Comparison of ENCODE assay signal across 17 cellular contexts in genomic region chr11:69437001-69437875, GRCh38. TPM values are rescaled to one million over a fixed set of nuclear protein-coding genes. Genes with fewer than 3 reads are reported as not detected.
DNase-seq lines count a peak whose midpoint lies in the region; ATAC-seq, FAIRE-seq and TF ChIP-seq lines count a peak whose summit lies in the region.
"Had no signal": no experiment of that assay in that cellular context is flagged by ENCODE, and none has a peak within 500 bp of the region (broad histone marks: within the 10 kb centered on the region; RNA-seq: fewer than 3 reads in every experiment).

No MANE protein-coding gene starts in this region.

- BruUV-seq in MCF 10A (replicated peaks; lab: Mats Ljungman, UMichigan) (no TSS peak), mammary epithelial cell (replicated peaks; lab: Mats Ljungman, UMichigan) (no TSS peak)

- dilution Hi-C loops in mammary epithelial cell (cut with HindIII; ENCODE audit: low sequenced_read_pairs) = no loop called here

- no peak overlapping the region for H3K4me3 Mint-ChIP-seq in MCF 10A (ENCODE audit: unreplicated experiment)
- H3K4me3 Mint-ChIP-seq: activated naive CD8-positive, alpha-beta T cell treated with anti-CD3 and anti-CD28 coated beads, Interleukin-2, amount 50 U/mL, for 24 hours; effector memory CD8-positive, alpha-beta T cell had no signal

- H3K27ac ChIP-seq in breast epithelium (no peak overlapping the region), mammary epithelial cell (ENCODE audit: insufficient read depth, low read depth, low read length) (peak overlapping the region; percentile 60), lung (ENCODE audit: low read depth in 1 of 2, low read length in 1 of 2) (peak overlapping the region in 1 of 2 donors; percentile 21)

- intact Hi-C loops in MCF 10A (cut with micrococcal nuclease) = no loop called here
- intact Hi-C loops in breast epithelium (cut with DNase I; ENCODE audit: low total_unique reads) = loop anchor here (5.0 kb wide), 1 partner anchor 840 kb away; no protein-coding TSS in a partner anchor
- intact Hi-C loops in mammary epithelial cell (cut with micrococcal nuclease) = loop anchor here (1.0 to 5.0 kb wide), 6 partner anchors 17 to 335 kb away; no protein-coding TSS in a partner anchor
- intact Hi-C loops in left ventricle myocardium superior (cut with micrococcal nuclease) = no loop called here

- peak overlapping the region; percentile 47 for H3K9ac ChIP-seq in mammary epithelial cell (ENCODE audit: insufficient read depth, low read length)

- no peaks in the 10 kb centered on the region for H3K36me3 Mint-ChIP-seq in MCF 10A (ENCODE audit: insufficient read depth, unreplicated experiment)

- no peaks in the 10 kb centered on the region for H3K36me3 ChIP-seq in breast epithelium
- H3K36me3 ChIP-seq in mammary epithelial cell (ENCODE audit: insufficient read depth, low read length) = no peaks in the 10 kb centered on the region
- no peaks in the 10 kb centered on the region for H3K36me3 ChIP-seq in lung (ENCODE audit: control insufficient read depth in 2 of 2, insufficient read depth in 2 of 2, low read length in 2 of 2)

- peak; percentile 71 for ATAC-seq in lung (ENCODE audit: insufficient read depth, low FRiP score)
- ATAC-seq in left ventricle myocardium superior = no peak
- no peak for ATAC-seq in HG03097 (IDR thresholded peaks at IDR 0.05; ENCODE audit: low FRiP score, unreplicated experiment)
- ATAC-seq: activated naive CD8-positive, alpha-beta T cell treated with anti-CD3 and anti-CD28 coated beads, Interleukin-2, amount 50 U/mL, for 24 hours; effector memory CD8-positive, alpha-beta T cell had no signal

- peak; percentile 99 for FAIRE-seq in urothelium cell line (lab: Jason Lieb, UNC)
- FAIRE-seq: A204.1 had no signal

- DNase-seq in MCF 10A (ENCODE audit: unreplicated experiment) = peak; percentile 41
- no peak for DNase-seq in breast epithelium (ENCODE audit: low spot score in 2 of 2)
- DNase-seq in mammary epithelial cell = peak; percentile 82
- DNase-seq in lung (ENCODE audit: low spot score) = peak; percentile 64
- peak; percentile 96 for DNase-seq in urothelium cell line (ENCODE audit: low spot score)
- DNase-seq in GM10248 (ENCODE audit: extremely low spot score) = no peak
- DNase-seq in left ventricle myocardium superior = no peak
- DNase-seq: activated CD8-positive, alpha-beta memory T cell treated with anti-CD3 and anti-CD28 coated beads for 24 hours; activated naive CD8-positive, alpha-beta T cell treated with anti-CD3 and anti-CD28 coated beads, Interleukin-2, amount 50 U/mL, for 24 hours; DND-41; effector memory CD8-positive, alpha-beta T cell; NCI-H69; occipital lobe; T-helper 2 cell had no signal

- peaks cover 18% of the 10 kb centered on the region for H3K4me1 Mint-ChIP-seq in MCF 10A (ENCODE audit: insufficient read depth, unreplicated experiment)

- H3K27me3 Mint-ChIP-seq in MCF 10A (ENCODE audit: insufficient read depth, unreplicated experiment) = no peaks in the 10 kb centered on the region

- H3K27ac Mint-ChIP-seq in MCF 10A (ENCODE audit: low read depth, unreplicated experiment) = no peak overlapping the region
- H3K27ac Mint-ChIP-seq: activated naive CD8-positive, alpha-beta T cell treated with anti-CD3 and anti-CD28 coated beads, Interleukin-2, amount 50 U/mL, for 24 hours; effector memory CD8-positive, alpha-beta T cell had no signal

- no peaks in the 10 kb centered on the region for H3K27me3 ChIP-seq in breast epithelium
- no peaks in the 10 kb centered on the region for H3K27me3 ChIP-seq in mammary epithelial cell (ENCODE audit: insufficient read depth, low read length)
- H3K27me3 ChIP-seq in lung (ENCODE audit: control insufficient read depth, insufficient read depth) = no peaks in the 10 kb centered on the region

- in situ Hi-C loops in mammary epithelial cell (cut with MboI; ENCODE audit: low sequenced_read_pairs in 2 of 2) = loop anchor here in 1 of 2 donors (25.0 kb wide), 2 partner anchors 200 to 325 kb away; partner anchors contain the start of gene CCND1

- WGBS in mammary epithelial cell (ENCODE audit: low coverage, missing lambda C conversion rate) = 12% methylated on average over 12 of the region's 15 CpGs
- 74 to 85% methylated on average over 15 of the region's 15 CpGs for WGBS in lung, 2 donors

- no peaks in the 10 kb centered on the region for H3K9me3 ChIP-seq in breast epithelium
- H3K9me3 ChIP-seq in mammary epithelial cell (replicated peaks; ENCODE audit: insufficient read depth, low read length) = no peaks in the 10 kb centered on the region
- no peaks in the 10 kb centered on the region for H3K9me3 ChIP-seq in lung (ENCODE audit: control insufficient read depth in 2 of 2, insufficient read depth in 1 of 2, low read length in 1 of 2)

- TF ChIP-seq CTCF in MCF 10A (IDR thresholded peaks at IDR 0.05; ENCODE audit: unreplicated experiment) (no peak), breast epithelium (IDR thresholded peaks at IDR 0.05) (no peak), mammary epithelial cell (conservative IDR thresholded peaks at IDR 0.05 in 1 of 2, IDR thresholded peaks at IDR 0.05 in 1 of 2; ENCODE audit: extremely low read depth in 1 of 2, insufficient read depth in 1 of 2, low read depth in 1 of 2, low read length in 2 of 2) (peak in 1 of 2 donors; percentile 30), lung (IDR thresholded peaks at IDR 0.05; ENCODE audit: control extremely low read depth, extremely low read depth) (no peak), GM10248 (IDR thresholded peaks at IDR 0.05; ENCODE audit: control extremely low read depth, extremely low read depth, low read depth, missing control alignments) (no peak)

- POLR2A ChIA-PET in MCF 10A (lab: Yijun Ruan, JAX) (no interaction called here), GM10248 (lab: Yijun Ruan, JAX) (no interaction called here)

- peak overlapping the region; percentile 67 for H2AFZ ChIP-seq in mammary epithelial cell (ENCODE audit: low read depth, low read length)

- peak overlapping the region; percentile 46 for H3K4me2 ChIP-seq in mammary epithelial cell (ENCODE audit: insufficient read depth, low read depth, low read length)

- no peak for TF ChIP-seq POLR2A in breast epithelium (IDR thresholded peaks at IDR 0.05)

- no peak overlapping the region for H3K4me3 ChIP-seq in breast epithelium
- no peak overlapping the region for H3K4me3 ChIP-seq in mammary epithelial cell (replicated peaks in 1 of 3; ENCODE audit: insufficient read depth in 1 of 3, low read depth in 2 of 3, low read length in 3 of 3)
- H3K4me3 ChIP-seq in lung = no peak overlapping the region

- CTCF ChIA-PET in MCF 10A (lab: Yijun Ruan, JAX) = interaction anchor here (0.9 to 1.1 kb wide), 3 partner anchors 11 to 324 kb away, joined by 3 to 5 read pairs (median 3); no protein-coding TSS in a partner anchor
- CTCF ChIA-PET in mammary epithelial cell (lab: Charles Lee; ENCODE audit: low non-redundant PET) = interaction anchor here (0.7 kb wide), 1 partner anchor 151 kb away, joined by 4 read pairs; no protein-coding TSS in a partner anchor
- CTCF ChIA-PET in GM10248 (lab: Yijun Ruan, JAX) = no interaction called here

- H4K20me1 ChIP-seq in mammary epithelial cell (ENCODE audit: insufficient read depth, low read length) = no peaks in the 10 kb centered on the region

- H3K9me3 Mint-ChIP-seq in MCF 10A (ENCODE audit: unreplicated experiment) = no peaks in the 10 kb centered on the region
- H3K9me3 Mint-ChIP-seq: activated naive CD8-positive, alpha-beta T cell treated with anti-CD3 and anti-CD28 coated beads, Interleukin-2, amount 50 U/mL, for 24 hours; effector memory CD8-positive, alpha-beta T cell had no signal

- H3K79me2 ChIP-seq in mammary epithelial cell (ENCODE audit: insufficient read depth, low read length) = no peaks in the 10 kb centered on the region

- no peaks in the 10 kb centered on the region for H3K4me1 ChIP-seq in breast epithelium
- peaks cover 47% of the 10 kb centered on the region for H3K4me1 ChIP-seq in mammary epithelial cell (ENCODE audit: insufficient read depth, low read length)
- H3K4me1 ChIP-seq in lung (ENCODE audit: control insufficient read depth in 2 of 2, insufficient read depth in 2 of 2, low read length in 2 of 2) = peaks cover 0 to 2% of the 10 kb centered on the region in 2 donors

RNA-seq across cellular contexts. Expression of gene LINC01488, which starts 44.2 kb away (rescaled TPM):
- not detected in 2 replicates for total RNA-seq in MCF 10A (2022)
- total RNA-seq in breast epithelium = not detected
- not detected for total RNA-seq in mammary epithelial cell
- polyA plus RNA-seq in mammary epithelial cell = not detected
- 0.16 TPM for polyA minus RNA-seq in mammary epithelial cell
- not detected for total RNA-seq in lung
- polyA plus RNA-seq in lung = not detected
- not detected for total RNA-seq in left ventricle myocardium superior
- total RNA-seq: occipital lobe, urinary bladder had no signal

Comparison
In these comparisons a context has a peak if more than half of its experiments do, and no peak if none do; other contexts are left out.
1. DNase-seq: peak in MCF 10A (single experiment), mammary epithelial cell (single experiment), lung (single experiment) and urothelium cell line (single experiment); none in breast epithelium (0 of 2), GM10248 (single experiment) and left ventricle myocardium superior (single experiment).
2. intact Hi-C loops: an anchor here in breast epithelium (5.0 kb wide) and mammary epithelial cell (1.0 to 5.0 kb wide); none called in MCF 10A and left ventricle myocardium superior.